Comparison of ENCODE assay signal across 23 cellular contexts in the genomic region with DNA sequence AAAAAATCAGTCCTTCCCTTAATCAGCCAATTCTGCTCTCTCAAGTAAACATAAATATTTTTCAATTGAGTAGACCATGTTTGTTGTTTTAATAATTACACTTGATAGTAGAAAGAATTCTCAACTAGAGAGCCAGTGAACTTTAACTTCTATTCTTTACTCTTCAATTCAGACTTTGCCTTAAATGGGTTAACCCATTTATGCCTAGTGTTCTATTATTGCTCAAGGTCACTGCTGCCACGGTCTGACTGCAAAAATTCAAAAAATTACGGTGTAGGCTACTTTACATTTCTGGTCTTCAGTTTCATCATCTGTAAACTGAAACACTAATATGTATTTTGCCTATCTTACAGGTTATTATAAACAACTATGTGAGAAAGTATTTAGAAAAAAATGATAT.
DNase-seq lines count a peak whose midpoint lies in the region; ATAC-seq, FAIRE-seq and TF ChIP-seq lines count a peak whose summit lies in the region.
"Had no signal": no experiment of that assay in that cellular context is flagged by ENCODE, and none has a peak within 500 bp of the region (broad histone marks: within the 10 kb centered on the region; RNA-seq: fewer than 3 reads in every experiment).

No MANE protein-coding gene starts in this region.

- no peak for TF ChIP-seq POLR2A in IMR-90 (IDR thresholded peaks at IDR 0.05; ENCODE audit: low read depth, low read length)

- DNase-seq in D721Med (ENCODE audit: insufficient read length, low spot score) (no peak), IMR-90 (no peak), left lobe of liver (ENCODE audit: low spot score) (no peak)
- no peak for DNase-seq in stimulated activated naive B cell treated with anti-CD40 and anti-IgM and Interleukin-4, amounts not matched to agents 10 μg/mL and 1 μg/mL and 100 μg/mL, for 72 hours
- DNase-seq: 8988T; ACHN; AML-193; BE2C; Caco-2; CD8-positive, alpha-beta T cell; DMS 273 treated with DMSO at 0.1 percent for 48 hours; DMS79; EL; GDM1; H9 had no signal

- no peaks in the 10 kb centered on the region for H3K9me1 ChIP-seq in IMR-90 (ENCODE audit: insufficient read depth, low read length)

- H3K27me3 Mint-ChIP-seq in stimulated activated naive B cell treated with anti-CD40 and anti-IgM and Interleukin-4, amounts not matched to agents 10 μg/mL and 1 μg/mL and 100 μg/mL, for 72 hours = no peaks in the 10 kb centered on the region

- no peaks in the 10 kb centered on the region for H3K9me3 Mint-ChIP-seq in stimulated activated naive B cell treated with anti-CD40 and anti-IgM and Interleukin-4, amounts not matched to agents 10 μg/mL and 1 μg/mL and 100 μg/mL, for 72 hours
- H3K9me3 Mint-ChIP-seq: CD14-positive monocyte; CD8-positive, alpha-beta T cell had no signal

- no peak overlapping the region for H2AFZ ChIP-seq in IMR-90 (replicated peaks; ENCODE audit: low read length, poor library complexity)
- H2AFZ ChIP-seq: GM23338 had no signal

- no peak overlapping the region for H3K4me3 ChIP-seq in IMR-90 (ENCODE audit: insufficient read depth, low read depth, low read length)
- H3K4me3 ChIP-seq: A549; BLaER1 treated with 17β-estradiol and CSF1 and Interleukin-3, amounts not matched to agents 10 nM and 100 nM; GM23338 had no signal

- no peak overlapping the region for H3K56ac ChIP-seq in IMR-90 (ENCODE audit: extremely low read depth, insufficient read depth, low read length)

- H4K8ac ChIP-seq in IMR-90 (ENCODE audit: low read depth in 2 of 2, low read length in 2 of 2) = no peak overlapping the region

- no peak overlapping the region for H2AK5ac ChIP-seq in IMR-90 (ENCODE audit: low read depth, low read length)

- H3K4me1 Mint-ChIP-seq in stimulated activated naive B cell treated with anti-CD40 and anti-IgM and Interleukin-4, amounts not matched to agents 10 μg/mL and 1 μg/mL and 100 μg/mL, for 72 hours = peaks cover 4 to 12% of the 10 kb centered on the region in 2 donors
- H3K4me1 Mint-ChIP-seq: CD14-positive monocyte had no signal

- no CpG with 5 or more reads among the region's 2 CpGs for WGBS in IMR-90 (ENCODE audit: extremely low coverage in 2 of 2, insufficient read length in 1 of 2), 2 experiments

- no peak for TF ChIP-seq RAD21 in IMR-90 (IDR thresholded peaks at IDR 0.05; ENCODE audit: low read length)

- H2BK120ac ChIP-seq in IMR-90 (ENCODE audit: low read depth, low read length) = no peak overlapping the region

- no peaks in the 10 kb centered on the region for H3K9me3 ChIP-seq in IMR-90 (ENCODE audit: control insufficient read depth, insufficient read depth, low read length)
- H3K9me3 ChIP-seq: A549, BE2C, Caco-2 had no signal

- no peak overlapping the region for H4K5ac ChIP-seq in IMR-90 (ENCODE audit: low read depth, low read length)

- dilution Hi-C loops in IMR-90 (cut with HindIII; ENCODE audit: low sequenced_read_pairs, unreplicated experiment) = no loop called here

- H3K18ac ChIP-seq in IMR-90 (ENCODE audit: low read depth, low read length) = no peak overlapping the region

- H3K14ac ChIP-seq in IMR-90 (replicated peaks; ENCODE audit: low read depth, low read length) = 0 out of 2 replicates have a peak overlapping the region, but pooled peaks have one; percentile 48

- H2BK5ac ChIP-seq in IMR-90 (ENCODE audit: low read depth, low read length, poor library complexity, severe bottlenecking) = no peak overlapping the region

- no peak overlapping the region for H3K23ac ChIP-seq in IMR-90 (ENCODE audit: low read depth, low read length)

- H2BK20ac ChIP-seq in IMR-90 (ENCODE audit: low read depth, low read length) = no peak overlapping the region

- H2AK9ac ChIP-seq in IMR-90 (replicated peaks; ENCODE audit: low read depth, low read length, poor library complexity) = no peak overlapping the region

- H2BK15ac ChIP-seq in IMR-90 (ENCODE audit: low read depth, low read length) = no peak overlapping the region

- H3K4me2 ChIP-seq in IMR-90 (ENCODE audit: low read depth, low read length) = no peak overlapping the region
- H3K4me2 ChIP-seq: A549; BLaER1 treated with 17β-estradiol and CSF1 and Interleukin-3, amounts not matched to agents 10 nM and 100 nM; GM23338 had no signal

- intact Hi-C loops in IMR-90 (cut with micrococcal nuclease) = loop anchor here (5.0 kb wide), 2 partner anchors 100 to 360 kb away; no protein-coding TSS in a partner anchor

- peaks cover 17 to 30% of the 10 kb centered on the region in 2 experiments for H3K79me1 ChIP-seq in IMR-90 (ENCODE audit: low read depth in 1 of 2, low read length in 2 of 2)

- POLR2A ChIA-PET in IMR-90 (lab: Charles Lee; ENCODE audit: unreplicated experiment) = no interaction called here

- BruUV-seq in IMR-90 (replicated peaks; lab: Mats Ljungman, UMichigan) = no TSS peak

- no peaks in the 10 kb centered on the region for H4K20me1 ChIP-seq in IMR-90 (ENCODE audit: insufficient read depth, low read length)

- no peaks in the 10 kb centered on the region for H3K4me1 ChIP-seq in IMR-90 (ENCODE audit: control insufficient read depth, insufficient read depth, low read length)
- H3K4me1 ChIP-seq: A549; BE2C; BLaER1 treated with 17β-estradiol and CSF1 and Interleukin-3, amounts not matched to agents 10 nM and 100 nM; Caco-2 had no signal

- in situ Hi-C loops in IMR-90 (cut with MboI; ENCODE audit: low sequenced_read_pairs) = no loop called here

- FAIRE-seq in D721Med (lab: Jason Lieb, UNC) = peak; percentile 38
- FAIRE-seq: GM12891 had no signal

- no peak overlapping the region for H3K27ac ChIP-seq in IMR-90 (ENCODE audit: insufficient read depth, low read length)
- H3K27ac ChIP-seq: A549; BLaER1 treated with 17β-estradiol and CSF1 and Interleukin-3, amounts not matched to agents 10 nM and 100 nM had no signal

- no peak overlapping the region for H3K9ac ChIP-seq in IMR-90 (ENCODE audit: low read depth, low read length)
- H3K9ac ChIP-seq: BLaER1 treated with 17β-estradiol and CSF1 and Interleukin-3, amounts not matched to agents 10 nM and 100 nM had no signal

- no peak overlapping the region for H3K4me3 Mint-ChIP-seq in stimulated activated naive B cell treated with anti-CD40 and anti-IgM and Interleukin-4, amounts not matched to agents 10 μg/mL and 1 μg/mL and 100 μg/mL, for 72 hours
- H3K4me3 Mint-ChIP-seq: CD14-positive monocyte; CD8-positive, alpha-beta T cell; GM23338; H9 had no signal

- peaks cover 18 to 37% of the 10 kb centered on the region in 2 donors for H3K36me3 Mint-ChIP-seq in stimulated activated naive B cell treated with anti-CD40 and anti-IgM and Interleukin-4, amounts not matched to agents 10 μg/mL and 1 μg/mL and 100 μg/mL, for 72 hours

- no peak for TF ChIP-seq CTCF in D721Med (IDR thresholded peaks at IDR 0.05; ENCODE audit: insufficient read depth, missing control alignments)
- TF ChIP-seq CTCF in IMR-90 (conservative IDR thresholded peaks at IDR 0.05; ENCODE audit: low read depth, low read length) = no peak

- no peak overlapping the region for H4K91ac ChIP-seq in IMR-90 (ENCODE audit: insufficient read depth, low read depth, low read length)

- no peaks in the 10 kb centered on the region for H3K27me3 ChIP-seq in IMR-90 (ENCODE audit: control insufficient read depth, insufficient read depth, low read length)
- H3K27me3 ChIP-seq: BE2C; BLaER1 treated with 17β-estradiol and CSF1 and Interleukin-3, amounts not matched to agents 10 nM and 100 nM had no signal

- CTCF ChIA-PET in IMR-90 (lab: Yijun Ruan, JAX) = interaction anchor here (1.2 kb wide), 1 partner anchor 11 kb away, joined by 3 read pairs; no protein-coding TSS in a partner anchor

- ATAC-seq in IMR-90 (ENCODE audit: low read depth) (no peak), left lobe of liver (peak; percentile 29), HG02759 (IDR thresholded peaks at IDR 0.05; ENCODE audit: unreplicated experiment) (no peak), GM19455 (IDR thresholded peaks at IDR 0.05; ENCODE audit: unreplicated experiment) (no peak)
- no peak for ATAC-seq in stimulated activated naive B cell treated with anti-CD40 and anti-IgM and Interleukin-4, amounts not matched to agents 10 μg/mL and 1 μg/mL and 100 μg/mL, for 72 hours (replicated peaks)
- ATAC-seq: A549; CD8-positive, alpha-beta T cell; GM23338; HCT116 had no signal

- H3K4ac ChIP-seq in IMR-90 (ENCODE audit: low read depth, low read length) = no peak overlapping the region

- H3K27ac Mint-ChIP-seq in stimulated activated naive B cell treated with anti-CD40 and anti-IgM and Interleukin-4, amounts not matched to agents 10 μg/mL and 1 μg/mL and 100 μg/mL, for 72 hours = no peak overlapping the region
- H3K27ac Mint-ChIP-seq: CD14-positive monocyte; CD8-positive, alpha-beta T cell; GM23338; H9 had no signal

- peaks cover 4% of the 10 kb centered on the region; the same call in 1 of the 2 replicates for H3K36me3 ChIP-seq in IMR-90 (ENCODE audit: control insufficient read depth, insufficient read depth, low read length)
- H3K36me3 ChIP-seq: BE2C had no signal

TF ChIP-seq in IMR-90, 13 proteins besides CTCF, POLR2A, EP300 and RAD21 (continues in another document):
- no peak for TF ChIP-seq BHLHE40 (IDR thresholded peaks at IDR 0.05; ENCODE audit: low read depth, low read length)
- TF ChIP-seq MAZ (IDR thresholded peaks at IDR 0.05; ENCODE audit: borderline replicate concordance, low read depth, low read length) = no peak
- TF ChIP-seq SMC3 (IDR thresholded peaks at IDR 0.05; ENCODE audit: low read depth, low read length) = no peak
- no peak for TF ChIP-seq MAFK (IDR thresholded peaks at IDR 0.05; ENCODE audit: low read depth, low read length)
- no peak for TF ChIP-seq CHD1 (IDR thresholded peaks at IDR 0.05; ENCODE audit: low read depth, low read length)
- TF ChIP-seq FOS (IDR thresholded peaks at IDR 0.05; ENCODE audit: low read depth, low read length) = no peak
- TF ChIP-seq ELK1 (IDR thresholded peaks at IDR 0.05; ENCODE audit: borderline replicate concordance, low read depth, low read length) = no peak
- no peak for TF ChIP-seq NFE2L2 (IDR thresholded peaks at IDR 0.05; ENCODE audit: low read depth, low read length)
- TF ChIP-seq CEBPB (IDR thresholded peaks at IDR 0.05; ENCODE audit: low read depth, low read length) = no peak
- TF ChIP-seq RCOR1 (IDR thresholded peaks at IDR 0.05; ENCODE audit: insufficient replicate concordance, low read length) = no peak
